Comparison of ENCODE assay signal across 8 cellular contexts in the genomic region with DNA sequence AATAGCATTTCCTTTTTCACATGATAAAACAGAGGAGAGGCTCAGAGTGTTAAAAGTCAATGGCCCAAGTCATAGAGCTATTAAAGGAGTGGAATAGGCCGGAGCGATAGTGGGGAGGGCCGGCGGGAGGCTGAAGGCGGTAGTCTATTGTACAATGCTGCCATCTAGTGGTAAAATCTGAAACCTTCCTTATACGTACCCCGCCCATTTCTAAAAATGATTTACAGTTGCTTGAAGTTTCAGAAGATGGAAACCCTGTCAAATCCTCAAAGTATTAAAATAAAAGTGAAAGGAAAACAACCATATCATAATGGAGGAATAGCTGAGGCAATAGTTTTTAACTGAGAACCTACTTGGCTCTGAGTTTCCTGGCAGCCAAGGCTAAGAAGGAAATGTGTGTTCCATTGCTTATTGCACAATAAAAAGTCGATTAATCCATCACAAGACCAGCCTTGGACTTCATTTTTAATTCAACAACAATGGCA.
A peak's percentile ranks its signal among the peaks of the same experiment; 100 is the strongest.
DNase-seq lines count a peak whose midpoint lies in the region; ATAC-seq and TF ChIP-seq lines count a peak whose summit lies in the region.

No MANE protein-coding gene starts in this region.

- no peaks in the 10 kb centered on the region for H3K36me3 ChIP-seq in DND-41 (ENCODE audit: insufficient read depth, low read length)
- no peaks in the 10 kb centered on the region for H3K36me3 ChIP-seq in neuronal stem cell (replicated peaks in 1 of 2; ENCODE audit: control insufficient read depth in 2 of 2, insufficient read depth in 2 of 2, low read length in 2 of 2)

- H3K4ac ChIP-seq in neuronal stem cell (ENCODE audit: low read length) = no peak overlapping the region

- no peak overlapping the region for H3K18ac ChIP-seq in neuronal stem cell (ENCODE audit: low read length)

- H3K9me3 ChIP-seq in DND-41 (ENCODE audit: insufficient read depth, low read length, severe bottlenecking) (no peaks in the 10 kb centered on the region), neuronal stem cell (replicated peaks in 1 of 2; ENCODE audit: control insufficient read depth in 2 of 2, insufficient read depth in 1 of 2, low read depth in 1 of 2, low read length in 2 of 2) (no peaks in the 10 kb centered on the region)

- no peak overlapping the region for H3K23ac ChIP-seq in neuronal stem cell (ENCODE audit: low read depth, low read length, poor library complexity)

- no peak overlapping the region for H2BK12ac ChIP-seq in neuronal stem cell (ENCODE audit: low read length)

- H3K27ac ChIP-seq in DND-41 (ENCODE audit: low read length) (no peak overlapping the region), neuronal stem cell (replicated peaks; ENCODE audit: low read length) (no peak overlapping the region)

- no peak overlapping the region for H2BK5ac ChIP-seq in neuronal stem cell (ENCODE audit: low read length)

- H2AFZ ChIP-seq in DND-41 (ENCODE audit: low read depth, low read length) (no peak overlapping the region), neuronal stem cell (ENCODE audit: low read length) (peak overlapping the region; percentile 12)

- H4K20me1 ChIP-seq in DND-41 (ENCODE audit: insufficient read depth, low read length) = no peaks in the 10 kb centered on the region; the same call in 1 of the 2 replicates

- no peak overlapping the region for H2BK15ac ChIP-seq in neuronal stem cell (ENCODE audit: low read length)

- no peak overlapping the region for H3K4me2 ChIP-seq in DND-41 (ENCODE audit: insufficient read depth, low read length)
- no peak overlapping the region for H3K4me2 ChIP-seq in neuronal stem cell (ENCODE audit: insufficient read depth, low read length, poor library complexity, severe bottlenecking)

- H4K91ac ChIP-seq in neuronal stem cell (ENCODE audit: low read depth, low read length, poor library complexity) = no peak overlapping the region

- no peak overlapping the region for H3K14ac ChIP-seq in neuronal stem cell (ENCODE audit: low read length)

- no peak overlapping the region for H4K8ac ChIP-seq in neuronal stem cell (ENCODE audit: low read depth, low read length)

- ATAC-seq in DND-41 (ENCODE audit: insufficient read depth, low read depth) (peak; percentile 82), GM19372 (IDR thresholded peaks at IDR 0.05; ENCODE audit: low read depth, unreplicated experiment) (peak; percentile 72), HG03159 (IDR thresholded peaks at IDR 0.05; ENCODE audit: unreplicated experiment) (peak; percentile 73)

- DNase-seq in DND-41 (peak; percentile 38), NCI-H2227 (lab: John Stamatoyannopoulos, UW; ENCODE audit: unreplicated experiment) (peak; percentile 74), fibroblast of pulmonary artery (ENCODE audit: low read depth) (peak; percentile 75), neuronal stem cell (ENCODE audit: low spot score) (peak; percentile 63)
- peak; percentile 20 for DNase-seq in activated CD4-positive, alpha-beta T cell treated with anti-CD3 and anti-CD28 coated beads, Interleukin-2, amount 50 U/mL, for 1 hour
- no peak for DNase-seq in NK-92 treated with Interleukin-12 subunit alpha and Interleukin-12 subunit beta, amount 100 ng/mL, for 24 hours (lab: John Stamatoyannopoulos, UW)

- H3K4me3 ChIP-seq in DND-41 (ENCODE audit: low read depth in 1 of 2, low read length in 2 of 2) = no peak overlapping the region
- H3K4me3 ChIP-seq in fibroblast of pulmonary artery (replicated peaks; ENCODE audit: low read depth, low read length) = no peak overlapping the region
- H3K4me3 ChIP-seq in neuronal stem cell (ENCODE audit: low read length in 2 of 2) = no peak overlapping the region

- no peak overlapping the region for H2BK120ac ChIP-seq in neuronal stem cell (ENCODE audit: low read depth, low read length)

- H3K27me3 ChIP-seq in DND-41 (ENCODE audit: insufficient read depth, low read length, poor library complexity) = peaks cover 9% of the 10 kb centered on the region
- peaks cover 0 to 24% (median 0%) of the 10 kb centered on the region in 3 experiments for H3K27me3 ChIP-seq in neuronal stem cell (ENCODE audit: control insufficient read depth in 3 of 3, insufficient read depth in 3 of 3, low read depth in 1 of 3, low read length in 3 of 3)

- no peak overlapping the region for H2AK5ac ChIP-seq in neuronal stem cell (ENCODE audit: low read depth, low read length)

- WGBS in neuronal stem cell (ENCODE audit: extremely low coverage in 2 of 2, insufficient read length in 2 of 2, insufficient replicate concordance in 1 of 2), 2 donors = no CpG with 5 or more reads among the region's 8 CpGs

- H3K4me1 ChIP-seq in DND-41 (ENCODE audit: insufficient read depth, low read length) (peaks cover 5% of the 10 kb centered on the region; the same call in 1 of the 2 replicates), neuronal stem cell (ENCODE audit: control insufficient read depth in 2 of 2, insufficient read depth in 1 of 2, low read depth in 1 of 2, low read length in 2 of 2) (peaks cover 0 to 2% of the 10 kb centered on the region in 2 donors)

- no peaks in the 10 kb centered on the region for H3K79me1 ChIP-seq in neuronal stem cell (ENCODE audit: low read depth, low read length)

- H3K9ac ChIP-seq in DND-41 (ENCODE audit: low read depth, low read length) = no peak overlapping the region
- H3K9ac ChIP-seq in neuronal stem cell (ENCODE audit: low read depth, low read length, poor library complexity) = no peak overlapping the region

- no peaks in the 10 kb centered on the region for H3K79me2 ChIP-seq in DND-41 (ENCODE audit: insufficient read depth, low read length)

- TF ChIP-seq CTCF in DND-41 (IDR thresholded peaks at IDR 0.05; ENCODE audit: borderline replicate concordance, extremely low read depth, low read length, poor library complexity, severe bottlenecking) = peak; percentile 87
- TF ChIP-seq CTCF in fibroblast of pulmonary artery (IDR thresholded peaks at IDR 0.05; ENCODE audit: low read length, missing control alignments) = peak; percentile 61
